In genomic region chr18:13810950-13811485, GRCh38 we compare ENCODE assay signal across 21 cellular contexts. TPM values are rescaled to one million over a fixed set of nuclear protein-coding genes. Genes with fewer than 3 reads are reported as not detected.
"Had no signal": no experiment of that assay in that cellular context is flagged by ENCODE, and none has a peak within 500 bp of the region (broad histone marks: within the 10 kb centered on the region; RNA-seq: fewer than 3 reads in every experiment).

No MANE protein-coding gene starts in this region.

- H3K9me3 ChIP-seq: tibial artery, vagina had no signal

- H3K36me3 ChIP-seq: tibial artery, vagina had no signal

- H3K4me2 ChIP-seq: hepatocyte had no signal

- H3K4me3 Mint-ChIP-seq: activated B cell treated with CpG ODN at 0.5 μM for 24 hours; activated T-cell treated with anti-CD3 and anti-CD28 coated beads, Interleukin-2, amount 50 U/mL, for 72 hours; natural killer cell treated with Interleukin-12 subunit alpha and Interleukin-12 subunit beta and Interleukin-15 and Interleukin-18, amount 100 ng/mL, for 72 hours; stimulated activated naive B cell treated with anti-CD40 and anti-IgM and Interleukin-4, amounts not matched to agents 10 μg/mL and 1 μg/mL and 100 μg/mL, for 72 hours had no signal

- H3K79me2 ChIP-seq: hepatocyte had no signal

- DNase-seq: activated B cell treated with CpG ODN at 0.5 μM for 24 hours; activated CD4-positive, alpha-beta T cell treated with anti-CD3 and anti-CD28 coated beads for 48 hours; activated CD8-positive, alpha-beta memory T cell treated with anti-CD3 and anti-CD28 coated beads, Interleukin-2, amount 50 U/mL, for 48 hours; activated gamma-delta T cell; activated T-cell treated with anti-CD3 and anti-CD28 coated beads, Interleukin-2, amount 50 U/mL, for 72 hours; dorsolateral prefrontal cortex; kidney glomerular epithelial cell; mesenchymal stem cell; stimulated activated CD4-positive, alpha-beta T cell treated with anti-CD3 and anti-CD28 coated beads, Interleukin-4, amount 100 ng/mL, for 1 hour; stimulated activated naive B cell treated with anti-CD40 and anti-IgM and Interleukin-4, amounts not matched to agents 10 μg/mL and 1 μg/mL and 100 μg/mL, for 72 hours; tibial artery had no signal

- H3K9me3 Mint-ChIP-seq: activated B cell treated with CpG ODN at 0.5 μM for 24 hours; activated naive CD4-positive, alpha-beta T cell treated with anti-CD3 and anti-CD28 coated beads, Interleukin-2, amount 50 U/mL, for 72 hours; activated T-cell treated with anti-CD3 and anti-CD28 coated beads, Interleukin-2, amount 50 U/mL, for 72 hours; natural killer cell treated with Interleukin-12 subunit alpha and Interleukin-12 subunit beta and Interleukin-15 and Interleukin-18, amount 100 ng/mL, for 72 hours; stimulated activated naive B cell treated with anti-CD40 and anti-IgM and Interleukin-4, amounts not matched to agents 10 μg/mL and 1 μg/mL and 100 μg/mL, for 72 hours had no signal

- H3K27me3 ChIP-seq: dorsolateral prefrontal cortex, hepatocyte, vagina had no signal

- H3K27ac Mint-ChIP-seq: activated B cell treated with CpG ODN at 0.5 μM for 24 hours; activated naive CD4-positive, alpha-beta T cell treated with anti-CD3 and anti-CD28 coated beads, Interleukin-2, amount 50 U/mL, for 72 hours; activated T-cell treated with anti-CD3 and anti-CD28 coated beads, Interleukin-2, amount 50 U/mL, for 72 hours; natural killer cell treated with Interleukin-12 subunit alpha and Interleukin-12 subunit beta and Interleukin-15 and Interleukin-18, amount 100 ng/mL, for 72 hours; stimulated activated naive B cell treated with anti-CD40 and anti-IgM and Interleukin-4, amounts not matched to agents 10 μg/mL and 1 μg/mL and 100 μg/mL, for 72 hours had no signal

- H3K4me3 ChIP-seq: dorsolateral prefrontal cortex, hepatocyte, tibial artery, vagina had no signal

- H3K27ac ChIP-seq: dorsolateral prefrontal cortex, hepatocyte, tibial artery, vagina had no signal

- H3K4me1 ChIP-seq: tibial artery, vagina had no signal

- H2AFZ ChIP-seq: hepatocyte had no signal

- FAIRE-seq: TTC549 had no signal

- ATAC-seq: activated naive CD4-positive, alpha-beta T cell treated with anti-CD3 and anti-CD28 coated beads, Interleukin-2, amount 50 U/mL, for 72 hours; activated T-cell treated with anti-CD3 and anti-CD28 coated beads, Interleukin-2, amount 50 U/mL, for 72 hours; natural killer cell treated with Interleukin-12 subunit alpha and Interleukin-12 subunit beta and Interleukin-15 and Interleukin-18, amount 100 ng/mL, for 72 hours; stimulated activated naive B cell treated with anti-CD40 and anti-IgM and Interleukin-4, amounts not matched to agents 10 μg/mL and 1 μg/mL and 100 μg/mL, for 72 hours had no signal

- H3K4me1 Mint-ChIP-seq: activated B cell treated with CpG ODN at 0.5 μM for 24 hours had no signal

- H3K36me3 Mint-ChIP-seq: activated naive CD4-positive, alpha-beta T cell treated with anti-CD3 and anti-CD28 coated beads, Interleukin-2, amount 50 U/mL, for 72 hours; natural killer cell treated with Interleukin-12 subunit alpha and Interleukin-12 subunit beta and Interleukin-15 and Interleukin-18, amount 100 ng/mL, for 72 hours; stimulated activated naive B cell treated with anti-CD40 and anti-IgM and Interleukin-4, amounts not matched to agents 10 μg/mL and 1 μg/mL and 100 μg/mL, for 72 hours had no signal

RNA-seq across cellular contexts. Expression of gene MC5R, which starts 12.9 kb away (rescaled TPM):
- total RNA-seq: activated B cell treated with CpG ODN at 0.5 μM for 24 hours; activated naive CD4-positive, alpha-beta T cell treated with anti-CD3 and anti-CD28 coated beads, Interleukin-2, amount 50 U/mL, for 72 hours; activated T-cell treated with anti-CD3 and anti-CD28 coated beads, Interleukin-2, amount 50 U/mL, for 72 hours; cardiac septum; glomerular endothelial cell; hepatocyte; liver; natural killer cell treated with Interleukin-12 subunit alpha and Interleukin-12 subunit beta and Interleukin-15 and Interleukin-18, amount 100 ng/mL, for 72 hours; posterior vena cava; subcutaneous adipose tissue had no signal
- polyA plus RNA-seq: hepatocyte, liver had no signal
